ENCODE assay signal across 1 cellular context in the genomic region with DNA sequence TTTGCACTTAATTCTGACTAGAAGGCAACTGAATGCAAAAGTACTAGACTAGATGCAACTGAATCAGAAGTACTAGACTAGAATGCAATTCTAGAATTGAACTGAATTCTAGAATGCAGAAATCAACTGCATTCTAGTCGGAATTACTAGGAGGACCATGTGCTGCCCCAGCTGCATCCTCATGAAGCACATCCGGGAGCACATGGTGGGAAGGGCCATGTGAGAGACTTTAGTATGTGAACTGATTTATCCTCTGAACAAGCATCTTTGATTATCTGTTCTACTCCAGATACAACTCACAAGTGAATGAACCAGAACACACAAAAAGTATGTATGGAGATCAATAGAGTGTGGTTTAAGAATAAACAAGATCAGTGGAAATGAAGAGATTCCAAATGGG.
TF ChIP-seq lines count a peak whose summit lies in the region.

No MANE protein-coding gene starts in this region.

TF ChIP-seq in SK-N-SH treated with all-trans-retinoic acid at 6 μM for 48 hours, 23 proteins besides CTCF, POLR2A, EP300 and RAD21 (continued from another document):
- TF ChIP-seq, protein P1, sequence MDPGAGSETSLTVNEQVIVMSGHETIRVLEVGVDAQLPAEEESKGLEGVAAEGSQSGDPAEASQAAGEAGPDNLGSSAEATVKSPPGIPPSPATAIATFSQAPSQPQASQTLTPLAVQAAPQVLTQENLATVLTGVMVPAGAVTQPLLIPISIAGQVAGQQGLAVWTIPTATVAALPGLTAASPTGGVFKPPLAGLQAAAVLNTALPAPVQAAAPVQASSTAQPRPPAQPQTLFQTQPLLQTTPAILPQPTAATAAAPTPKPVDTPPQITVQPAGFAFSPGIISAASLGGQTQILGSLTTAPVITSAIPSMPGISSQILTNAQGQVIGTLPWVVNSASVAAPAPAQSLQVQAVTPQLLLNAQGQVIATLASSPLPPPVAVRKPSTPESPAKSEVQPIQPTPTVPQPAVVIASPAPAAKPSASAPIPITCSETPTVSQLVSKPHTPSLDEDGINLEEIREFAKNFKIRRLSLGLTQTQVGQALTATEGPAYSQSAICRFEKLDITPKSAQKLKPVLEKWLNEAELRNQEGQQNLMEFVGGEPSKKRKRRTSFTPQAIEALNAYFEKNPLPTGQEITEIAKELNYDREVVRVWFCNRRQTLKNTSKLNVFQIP (CRISPR knock-in tag; IDR thresholded peaks at IDR 0.05; ENCODE audit: borderline replicate concordance, low read depth), result no peak
- TF ChIP-seq BACH2 (CRISPR knock-in tag; IDR thresholded peaks at IDR 0.05; ENCODE audit: borderline replicate concordance) (no peak), ISL1 (CRISPR knock-in tag; IDR thresholded peaks at IDR 0.05) (no peak), ESRRG (CRISPR knock-in tag; IDR thresholded peaks at IDR 0.05) (no peak)
